ENCODE assay signal across 30 cellular contexts in the genomic region with DNA sequence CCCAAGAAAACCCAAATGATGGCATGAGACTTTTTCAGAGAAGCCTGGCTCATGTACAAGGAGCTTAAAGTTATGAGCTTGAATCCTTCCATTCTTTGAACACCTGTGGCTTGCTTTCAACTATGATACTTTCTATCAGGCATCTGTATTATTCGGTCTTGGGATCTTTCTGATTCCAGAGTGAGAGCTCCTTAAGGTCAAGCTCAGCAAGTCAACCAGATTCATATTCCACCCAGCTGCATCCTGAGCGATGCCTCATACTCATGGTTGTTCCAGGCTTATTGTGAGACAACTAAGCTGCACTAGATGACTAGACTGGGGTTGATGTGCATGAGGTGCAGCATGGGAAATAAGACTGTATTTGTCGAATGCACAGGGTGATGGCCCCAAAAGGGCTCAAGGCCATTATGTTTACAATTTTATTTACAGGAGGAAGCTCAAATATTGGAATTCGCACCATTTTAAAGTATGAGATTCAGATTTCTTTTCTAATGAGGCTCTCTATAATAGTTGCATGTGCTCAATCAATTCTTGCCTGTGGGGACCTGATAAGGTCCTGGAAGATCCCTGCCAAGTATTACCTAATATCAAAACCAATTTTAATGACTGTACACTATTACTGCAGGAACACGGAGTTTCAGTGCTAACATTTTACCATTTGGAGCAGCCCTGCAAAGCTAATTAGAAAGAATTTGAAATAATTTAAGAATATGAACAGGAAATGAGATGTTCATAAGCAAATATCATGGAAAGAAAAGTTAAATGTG.
"Had no signal": no experiment of that assay in that cellular context is flagged by ENCODE, and none has a peak within 500 bp of the region (broad histone marks: within the 10 kb centered on the region; RNA-seq: fewer than 3 reads in every experiment).

No MANE protein-coding gene starts in this region.

- H3K9me3 Mint-ChIP-seq: neural progenitor cell had no signal

- H3K27me3 Mint-ChIP-seq: naive B cell; stimulated activated naive B cell treated with anti-CD40 and anti-IgM and Interleukin-4, amounts not matched to agents 10 μg/mL and 1 μg/mL and 100 μg/mL, for 72 hours; stimulated activated naive CD8-positive, alpha-beta T cell treated with anti-CD3 and anti-CD28 coated beads, Interleukin-15, Interleukin-2, amounts not matched to agents 100 ng/mL and 50 ng/mL, for 24 hours; type B pancreatic cell had no signal

- H3K79me2 ChIP-seq: hepatocyte had no signal

- H3K36me3 Mint-ChIP-seq: naive B cell; neural progenitor cell; stimulated activated naive B cell treated with anti-CD40 and anti-IgM and Interleukin-4, amounts not matched to agents 10 μg/mL and 1 μg/mL and 100 μg/mL, for 72 hours had no signal

- H3K27ac Mint-ChIP-seq: mesothelial cell of epicardium; naive B cell; natural killer cell; nephron progenitor cell; neural progenitor cell; progenitor cell of endocrine pancreas; stimulated activated naive B cell treated with anti-CD40 and anti-IgM and Interleukin-4, amounts not matched to agents 10 μg/mL and 1 μg/mL and 100 μg/mL, for 72 hours; stimulated activated naive CD8-positive, alpha-beta T cell treated with anti-CD3 and anti-CD28 coated beads, Interleukin-15, Interleukin-2, amounts not matched to agents 100 ng/mL and 50 ng/mL, for 24 hours; type B pancreatic cell had no signal

- H3K4me1 ChIP-seq: heart right ventricle, left ventricle myocardium inferior, neural progenitor cell, right atrium auricular region, right lobe of liver, suprapubic skin, tibial artery, uterus had no signal

- H2AFZ ChIP-seq: hepatocyte, neural progenitor cell had no signal

- H3K4me3 ChIP-seq: heart right ventricle, hepatocyte, left ventricle myocardium inferior, lung, neural progenitor cell, right atrium auricular region, right lobe of liver, skin epidermis, suprapubic skin, thoracic aorta, tibial artery, uterus had no signal

- H3K4me1 Mint-ChIP-seq: naive B cell; natural killer cell; nephron progenitor cell; stimulated activated naive B cell treated with anti-CD40 and anti-IgM and Interleukin-4, amounts not matched to agents 10 μg/mL and 1 μg/mL and 100 μg/mL, for 72 hours had no signal

- H3K4me3 Mint-ChIP-seq: mesothelial cell of epicardium; naive B cell; natural killer cell; nephron progenitor cell; neural progenitor cell; stimulated activated naive B cell treated with anti-CD40 and anti-IgM and Interleukin-4, amounts not matched to agents 10 μg/mL and 1 μg/mL and 100 μg/mL, for 72 hours; stimulated activated naive CD8-positive, alpha-beta T cell treated with anti-CD3 and anti-CD28 coated beads, Interleukin-15, Interleukin-2, amounts not matched to agents 100 ng/mL and 50 ng/mL, for 24 hours; type B pancreatic cell had no signal

- H3K36me3 ChIP-seq: left ventricle myocardium inferior, neural progenitor cell, neutrophil, right atrium auricular region, right lobe of liver, suprapubic skin, thoracic aorta, tibial artery, uterus had no signal

- DNase-seq: heart right ventricle; kidney; left colon; left ventricle myocardium inferior; mesendoderm; naive B cell; natural killer cell; nephron progenitor cell; occipital lobe; right lobe of liver; stimulated activated CD4-positive, alpha-beta T cell treated with anti-CD3 and anti-CD28 coated beads, Interleukin-12 subunit alpha, Interleukin-12 subunit beta, amount 100 ng/mL, for 4 hours; stimulated activated CD4-positive, alpha-beta T cell treated with anti-CD3 and anti-CD28 coated beads, Interleukin-15, amount 100 ng/mL, for 24 hours; stimulated activated CD4-positive, alpha-beta T cell treated with anti-CD3 and anti-CD28 coated beads, Interleukin-4, amount 100 ng/mL, for 4 hours; stimulated activated CD8-positive, alpha-beta memory T cell treated with anti-CD3 and anti-CD28 coated beads, Interleukin-4, amount 100 ng/mL, for 48 hours; stimulated activated naive B cell treated with anti-CD40 and anti-IgM and Interleukin-4, amounts not matched to agents 10 μg/mL and 1 μg/mL and 100 μg/mL, for 72 hours; tibial artery; uterus had no signal

- FAIRE-seq: islet of Langerhans, kidney had no signal

- H3K4me2 ChIP-seq: hepatocyte, neural progenitor cell had no signal

- H3K9ac ChIP-seq: neural progenitor cell had no signal

- ATAC-seq: heart right ventricle; left colon; natural killer cell; stimulated activated naive B cell treated with anti-CD40 and anti-IgM and Interleukin-4, amounts not matched to agents 10 μg/mL and 1 μg/mL and 100 μg/mL, for 72 hours had no signal

- H3K27ac ChIP-seq: heart right ventricle, hepatocyte, left ventricle myocardium inferior, neural progenitor cell, neutrophil, right atrium auricular region, right lobe of liver, skin epidermis, suprapubic skin, thoracic aorta, tibial artery, uterus had no signal

- H3K9me3 ChIP-seq: heart right ventricle, left ventricle myocardium inferior, neutrophil, right atrium auricular region, right lobe of liver, suprapubic skin, thoracic aorta, tibial artery, uterus had no signal

- H3K27me3 ChIP-seq: heart right ventricle, hepatocyte, neural progenitor cell, neutrophil, right atrium auricular region, right lobe of liver, suprapubic skin, tibial artery, uterus had no signal
